Comparison of ENCODE assay signal across 8 cellular contexts in genomic region chr18:2656237-2657042, GRCh38. TPM values are rescaled to one million over a fixed set of nuclear protein-coding genes. Genes with fewer than 3 reads are reported as not detected.
A peak's percentile ranks its signal among the peaks of the same experiment; 100 is the strongest.
DNase-seq lines count a peak whose midpoint lies in the region; ATAC-seq and TF ChIP-seq lines count a peak whose summit lies in the region.

No MANE protein-coding gene starts in this region.

- peaks cover 5% of the 10 kb centered on the region; the same call in 1 of the 2 replicates for H3K9me3 ChIP-seq in OCI-LY7 (ENCODE audit: low read length)

- H2AFZ ChIP-seq in OCI-LY7 (ENCODE audit: low read length): peak overlapping the region; percentile 20; the same call in 1 of the 2 replicates

- H3K4me3 ChIP-seq in OCI-LY7 (ENCODE audit: low read depth, low read length, poor library complexity, severe bottlenecking) (peak overlapping the region; percentile 97), fibroblast of villous mesenchyme (ENCODE audit: low read depth, low read length) (peak overlapping the region; percentile 74)

- peak overlapping the region; percentile 73 for H3K4me2 ChIP-seq in OCI-LY7 (ENCODE audit: low read length)

- peak overlapping the region; percentile 88 for H3K27ac ChIP-seq in OCI-LY7 (ENCODE audit: low read depth, low read length, poor library complexity, severe bottlenecking)

- H3K4me3 Mint-ChIP-seq in neural crest cell: peak overlapping the region; percentile 93

- POLR2A ChIA-PET in OCI-LY7 (lab: Charles Lee): interaction anchor here (0.8 to 4.0 kb wide), 18 partner anchors 8 to 287 kb away, joined by 3 to 29 read pairs (median 4); no protein-coding TSS in a partner anchor

- intact Hi-C loops in OCI-LY7 (cut with micrococcal nuclease; ENCODE audit: unreplicated experiment): loop anchor here (2.0 to 10.0 kb wide), 5 partner anchors 30 to 938 kb away; partner anchors contain the start of gene MYL12B

- H3K9me3 Mint-ChIP-seq in neural crest cell: no peaks in the 10 kb centered on the region

- DNase-seq in NCI-H82 (lab: John Stamatoyannopoulos, UW): peak; percentile 65
- DNase-seq in NCI-H82 treated with DMSO at 0.1 percent for 48 hours (lab: John Stamatoyannopoulos, UW; ENCODE audit: unreplicated experiment): no peak
- DNase-seq in OCI-LY7 (ENCODE audit: low spot score): peak; percentile 55
- DNase-seq in activated gamma-delta T cell (lab: John Stamatoyannopoulos, UW): peak; percentile 36
- DNase-seq in fibroblast of villous mesenchyme (ENCODE audit: low read depth): peak; percentile 70
- no peak for DNase-seq in neural crest cell (ENCODE audit: low read depth, low spot score)
- DNase-seq in ureter (ENCODE audit: low spot score): peak; percentile 58

- peaks cover 35% of the 10 kb centered on the region for H3K4me1 ChIP-seq in OCI-LY7 (ENCODE audit: insufficient read depth, low read length, poor library complexity, severe bottlenecking)

- peaks cover 62% of the 10 kb centered on the region for H3K79me2 ChIP-seq in OCI-LY7 (ENCODE audit: insufficient read depth, low read depth, low read length)

- CTCF ChIA-PET in OCI-LY7 (lab: Charles Lee; ENCODE audit: unreplicated experiment): no interaction called here

- H3K4me1 Mint-ChIP-seq in neural crest cell: peaks cover 27% of the 10 kb centered on the region

- H3K9me2 ChIP-seq in OCI-LY7 (ENCODE audit: insufficient read depth, low read length): no peaks in the 10 kb centered on the region

- H3K36me3 ChIP-seq in OCI-LY7 (ENCODE audit: insufficient read depth, low read length): peaks cover 46% of the 10 kb centered on the region

- BruUV-seq in OCI-LY7 (replicated peaks; lab: Mats Ljungman, UMichigan): no TSS peak

- ATAC-seq in HG02973 (IDR thresholded peaks at IDR 0.05; ENCODE audit: unreplicated experiment): peak; percentile 8

- peaks cover 5% of the 10 kb centered on the region for H3K36me3 Mint-ChIP-seq in neural crest cell (ENCODE audit: low read depth)

- peak overlapping the region; percentile 96 for H3K27ac Mint-ChIP-seq in neural crest cell (ENCODE audit: unreplicated experiment)

- peaks cover 20% of the 10 kb centered on the region for H3K27me3 Mint-ChIP-seq in neural crest cell (ENCODE audit: low read depth)

- TF ChIP-seq CTCF in OCI-LY7 (conservative IDR thresholded peaks at IDR 0.05; ENCODE audit: low read length): no peak
- TF ChIP-seq CTCF in fibroblast of villous mesenchyme (IDR thresholded peaks at IDR 0.05; ENCODE audit: insufficient read depth, low read depth, low read length): no peak
- no peak for TF ChIP-seq CTCF in neural crest cell (conservative IDR thresholded peaks at IDR 0.05)

- peaks cover 17% of the 10 kb centered on the region; the same call in 1 of the 2 replicates for H4K20me1 ChIP-seq in OCI-LY7 (ENCODE audit: insufficient read depth, low read length)

RNA-seq across cellular contexts. Expression of gene SMCHD1, which starts 0.9 kb away (rescaled TPM):
- total RNA-seq in OCI-LY7 (2014; rRNA removed; shearing (Covaris generic)): 140 and 164 TPM in 2 replicates
- total RNA-seq in OCI-LY7 (2022): 114 and 136 TPM in 2 replicates
- total RNA-seq in fibroblast of villous mesenchyme: 72.8 and 104 TPM in 2 replicates
- total RNA-seq in neural crest cell: 66.3 and 73.4 TPM in 2 replicates
- total RNA-seq in ureter: 83.8 TPM

Comparison
In these comparisons a context has a peak if more than half of its experiments do, and no peak if none do; other contexts are left out.
1. DNase-seq: peak in NCI-H82 (single experiment), OCI-LY7 (single experiment), activated gamma-delta T cell (single experiment), fibroblast of villous mesenchyme (single experiment) and ureter (single experiment); none in NCI-H82 treated with DMSO at 0.1 percent for 48 hours (single experiment) and neural crest cell (single experiment).